In genomic region chr17:4554997-4555799, GRCh38 we compare ENCODE assay signal across 1 cellular context.
TF ChIP-seq lines count a peak whose summit lies in the region.

MYBBP1A (minus strand) TSS chr17:4555384; CDS start chr17:4555324, 60 bp downstream.

TF ChIP-seq in K562, 482 proteins besides CTCF, POLR2A, EP300 and RAD21 (continued from another document and continues in another):
- TF ChIP-seq NRF1 (conservative IDR thresholded peaks at IDR 0.05 in 1 of 2, IDR thresholded peaks at IDR 0.05 in 1 of 2), result peak; percentile 97 to 98
- peak; percentile 33 to 83; a peak in 3 of 4 replicates for TF ChIP-seq MAZ (CRISPR knock-in tag; conservative IDR thresholded peaks at IDR 0.05 in 1 of 2, IDR thresholded peaks at IDR 0.05 in 1 of 2)
- peak; percentile 52 for TF ChIP-seq HCFC1 (IDR thresholded peaks at IDR 0.05; ENCODE audit: low read depth, low read length)
- no peak for TF ChIP-seq EHMT2 (IDR thresholded peaks at IDR 0.05)
- no peak for TF ChIP-seq ZNF668 (CRISPR knock-in tag; IDR thresholded peaks at IDR 0.05)
- no peak for TF ChIP-seq ZKSCAN1 (IDR thresholded peaks at IDR 0.05; ENCODE audit: low read depth, low read length)
- no peak for TF ChIP-seq MAFF (IDR thresholded peaks at IDR 0.05; ENCODE audit: low read length)
- no peak for TF ChIP-seq DMBX1 (CRISPR knock-in tag; IDR thresholded peaks at IDR 0.05; ENCODE audit: borderline replicate concordance)
- no peak for TF ChIP-seq ZNF263 (CRISPR knock-in tag; IDR thresholded peaks at IDR 0.05; ENCODE audit: borderline replicate concordance)
- no peak for TF ChIP-seq ZNF280B (CRISPR knock-in tag; IDR thresholded peaks at IDR 0.05)
- TF ChIP-seq PHB (CRISPR knock-in tag; IDR thresholded peaks at IDR 0.05), result no peak
- TF ChIP-seq, protein P1, sequence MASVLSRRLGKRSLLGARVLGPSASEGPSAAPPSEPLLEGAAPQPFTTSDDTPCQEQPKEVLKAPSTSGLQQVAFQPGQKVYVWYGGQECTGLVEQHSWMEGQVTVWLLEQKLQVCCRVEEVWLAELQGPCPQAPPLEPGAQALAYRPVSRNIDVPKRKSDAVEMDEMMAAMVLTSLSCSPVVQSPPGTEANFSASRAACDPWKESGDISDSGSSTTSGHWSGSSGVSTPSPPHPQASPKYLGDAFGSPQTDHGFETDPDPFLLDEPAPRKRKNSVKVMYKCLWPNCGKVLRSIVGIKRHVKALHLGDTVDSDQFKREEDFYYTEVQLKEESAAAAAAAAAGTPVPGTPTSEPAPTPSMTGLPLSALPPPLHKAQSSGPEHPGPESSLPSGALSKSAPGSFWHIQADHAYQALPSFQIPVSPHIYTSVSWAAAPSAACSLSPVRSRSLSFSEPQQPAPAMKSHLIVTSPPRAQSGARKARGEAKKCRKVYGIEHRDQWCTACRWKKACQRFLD (CRISPR knock-in tag; IDR thresholded peaks at IDR 0.05), result peak; percentile 76; the same call in 1 of the 2 replicates
- TF ChIP-seq HLTF (IDR thresholded peaks at IDR 0.05), result no peak
- no peak for TF ChIP-seq NELFE (IDR thresholded peaks at IDR 0.05; ENCODE audit: insufficient read depth, insufficient read length)
- TF ChIP-seq NFE2L1 (tag; IDR thresholded peaks at IDR 0.05; ENCODE audit: borderline replicate concordance, low read depth), result no peak
- TF ChIP-seq ZNF316 (IDR thresholded peaks at IDR 0.05), result no peak
- no peak for TF ChIP-seq GATAD2B (IDR thresholded peaks at IDR 0.05; ENCODE audit: borderline replicate concordance)
- no peak for TF ChIP-seq CREM (IDR thresholded peaks at IDR 0.05; ENCODE audit: low read depth)
- no peak for TF ChIP-seq SETDB1 (IDR thresholded peaks at IDR 0.05; ENCODE audit: low read length)
- no peak for TF ChIP-seq ARHGAP35 (IDR thresholded peaks at IDR 0.05; ENCODE audit: partially characterized antibody)
- TF ChIP-seq NBN (IDR thresholded peaks at IDR 0.05; ENCODE audit: low read depth), result no peak
- TF ChIP-seq ILF3 (IDR thresholded peaks at IDR 0.05; ENCODE audit: borderline replicate concordance), result no peak
- TF ChIP-seq ZNF511 (CRISPR knock-in tag; IDR thresholded peaks at IDR 0.05), result peak; percentile 55; the same call in 1 of the 2 replicates
- TF ChIP-seq MTA3 (IDR thresholded peaks at IDR 0.05; ENCODE audit: borderline replicate concordance), result 0 out of 2 replicates have a peak, but pooled peaks have one; percentile 41
- TF ChIP-seq FOS (IDR thresholded peaks at IDR 0.05; ENCODE audit: extremely low read depth, insufficient read length), result no peak
- no peak for TF ChIP-seq FOSL1 (tag; conservative IDR thresholded peaks at IDR 0.05)
- TF ChIP-seq ZNF384 (IDR thresholded peaks at IDR 0.05; ENCODE audit: low read depth, low read length), result no peak
- no peak for TF ChIP-seq MCM3 (IDR thresholded peaks at IDR 0.05)
- TF ChIP-seq NFIC (IDR thresholded peaks at IDR 0.05), result no peak
- TF ChIP-seq, protein P2, sequence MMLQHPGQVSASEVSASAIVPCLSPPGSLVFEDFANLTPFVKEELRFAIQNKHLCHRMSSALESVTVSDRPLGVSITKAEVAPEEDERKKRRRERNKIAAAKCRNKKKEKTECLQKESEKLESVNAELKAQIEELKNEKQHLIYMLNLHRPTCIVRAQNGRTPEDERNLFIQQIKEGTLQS (IDR thresholded peaks at IDR 0.05), result no peak
- TF ChIP-seq, protein P2 (CRISPR knock-in tag; conservative IDR thresholded peaks at IDR 0.05), result no peak
- TF ChIP-seq, protein P3, sequence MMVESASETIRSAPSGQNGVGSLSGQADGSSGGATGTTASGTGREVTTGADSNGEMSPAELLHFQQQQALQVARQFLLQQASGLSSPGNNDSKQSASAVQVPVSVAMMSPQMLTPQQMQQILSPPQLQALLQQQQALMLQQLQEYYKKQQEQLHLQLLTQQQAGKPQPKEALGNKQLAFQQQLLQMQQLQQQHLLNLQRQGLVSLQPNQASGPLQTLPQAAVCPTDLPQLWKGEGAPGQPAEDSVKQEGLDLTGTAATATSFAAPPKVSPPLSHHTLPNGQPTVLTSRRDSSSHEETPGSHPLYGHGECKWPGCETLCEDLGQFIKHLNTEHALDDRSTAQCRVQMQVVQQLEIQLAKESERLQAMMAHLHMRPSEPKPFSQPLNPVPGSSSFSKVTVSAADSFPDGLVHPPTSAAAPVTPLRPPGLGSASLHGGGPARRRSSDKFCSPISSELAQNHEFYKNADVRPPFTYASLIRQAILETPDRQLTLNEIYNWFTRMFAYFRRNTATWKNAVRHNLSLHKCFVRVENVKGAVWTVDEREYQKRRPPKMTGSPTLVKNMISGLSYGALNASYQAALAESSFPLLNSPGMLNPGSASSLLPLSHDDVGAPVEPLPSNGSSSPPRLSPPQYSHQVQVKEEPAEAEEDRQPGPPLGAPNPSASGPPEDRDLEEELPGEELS (CRISPR knock-in tag; IDR thresholded peaks at IDR 0.05; ENCODE audit: borderline replicate concordance), result no peak
- TF ChIP-seq PCBP2 (IDR thresholded peaks at IDR 0.05; ENCODE audit: low read depth, low read length, poor library complexity, severe bottlenecking), result no peak
- no peak for TF ChIP-seq ZNF184 (CRISPR knock-in tag; IDR thresholded peaks at IDR 0.05)
- TF ChIP-seq RFX5 (IDR thresholded peaks at IDR 0.05; ENCODE audit: low read depth, low read length), result no peak
- peak; percentile 58; the same call in 1 of the 2 replicates for TF ChIP-seq NCOA1 (IDR thresholded peaks at IDR 0.05; ENCODE audit: low read depth)
- TF ChIP-seq SMARCC2 (IDR thresholded peaks at IDR 0.05; ENCODE audit: low read depth), result no peak
- TF ChIP-seq ZBTB40 (IDR thresholded peaks at IDR 0.05), result peak; percentile 92
- TF ChIP-seq ZBTB40 (CRISPR knock-in tag; IDR thresholded peaks at IDR 0.05), result no peak
- TF ChIP-seq SMAD2 (IDR thresholded peaks at IDR 0.05; ENCODE audit: low read depth, low read length), result no peak
- TF ChIP-seq FOXK1 (CRISPR knock-in tag; IDR thresholded peaks at IDR 0.05; ENCODE audit: borderline replicate concordance), result no peak
- TF ChIP-seq TCF7 (IDR thresholded peaks at IDR 0.05; ENCODE audit: borderline replicate concordance), result no peak
- TF ChIP-seq, protein P4, sequence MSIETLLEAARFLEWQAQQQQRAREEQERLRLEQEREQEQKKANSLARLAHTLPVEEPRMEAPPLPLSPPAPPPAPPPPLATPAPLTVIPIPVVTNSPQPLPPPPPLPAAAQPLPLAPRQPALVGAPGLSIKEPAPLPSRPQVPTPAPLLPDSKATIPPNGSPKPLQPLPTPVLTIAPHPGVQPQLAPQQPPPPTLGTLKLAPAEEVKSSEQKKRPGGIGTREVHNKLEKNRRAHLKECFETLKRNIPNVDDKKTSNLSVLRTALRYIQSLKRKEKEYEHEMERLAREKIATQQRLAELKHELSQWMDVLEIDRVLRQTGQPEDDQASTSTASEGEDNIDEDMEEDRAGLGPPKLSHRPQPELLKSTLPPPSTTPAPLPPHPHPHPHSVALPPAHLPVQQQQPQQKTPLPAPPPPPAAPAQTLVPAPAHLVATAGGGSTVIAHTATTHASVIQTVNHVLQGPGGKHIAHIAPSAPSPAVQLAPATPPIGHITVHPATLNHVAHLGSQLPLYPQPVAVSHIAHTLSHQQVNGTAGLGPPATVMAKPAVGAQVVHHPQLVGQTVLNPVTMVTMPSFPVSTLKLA (conservative IDR thresholded peaks at IDR 0.05), result peak; percentile 98 to 99
- no peak for TF ChIP-seq HMBOX1 (IDR thresholded peaks at IDR 0.05)
- no peak for TF ChIP-seq BCL6 (CRISPR knock-in tag; IDR thresholded peaks at IDR 0.05)
- TF ChIP-seq KDM1A (IDR thresholded peaks at IDR 0.05), result no peak
- TF ChIP-seq, protein P5, sequence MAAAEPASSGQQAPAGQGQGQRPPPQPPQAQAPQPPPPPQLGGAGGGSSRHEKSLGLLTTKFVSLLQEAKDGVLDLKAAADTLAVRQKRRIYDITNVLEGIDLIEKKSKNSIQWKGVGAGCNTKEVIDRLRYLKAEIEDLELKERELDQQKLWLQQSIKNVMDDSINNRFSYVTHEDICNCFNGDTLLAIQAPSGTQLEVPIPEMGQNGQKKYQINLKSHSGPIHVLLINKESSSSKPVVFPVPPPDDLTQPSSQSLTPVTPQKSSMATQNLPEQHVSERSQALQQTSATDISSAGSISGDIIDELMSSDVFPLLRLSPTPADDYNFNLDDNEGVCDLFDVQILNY (CRISPR knock-in tag; IDR thresholded peaks at IDR 0.05), result no peak
- TF ChIP-seq TBP (optimal IDR thresholded peaks at IDR 0.05; ENCODE audit: low read depth, low read length), result peak; percentile 78
- no peak for TF ChIP-seq HNRNPUL1 (IDR thresholded peaks at IDR 0.05; ENCODE audit: low read length)
- TF ChIP-seq ZNF586 (CRISPR knock-in tag; conservative IDR thresholded peaks at IDR 0.05), result no peak
- TF ChIP-seq ATF1 (CRISPR knock-in tag; IDR thresholded peaks at IDR 0.05), result no peak
- TF ChIP-seq ATF1 (tag; IDR thresholded peaks at IDR 0.05), result 0 out of 2 replicates have a peak, but pooled peaks have one; percentile 18
- no peak for TF ChIP-seq ZNF696 (CRISPR knock-in tag; conservative IDR thresholded peaks at IDR 0.05)
